In the genomic region with DNA sequence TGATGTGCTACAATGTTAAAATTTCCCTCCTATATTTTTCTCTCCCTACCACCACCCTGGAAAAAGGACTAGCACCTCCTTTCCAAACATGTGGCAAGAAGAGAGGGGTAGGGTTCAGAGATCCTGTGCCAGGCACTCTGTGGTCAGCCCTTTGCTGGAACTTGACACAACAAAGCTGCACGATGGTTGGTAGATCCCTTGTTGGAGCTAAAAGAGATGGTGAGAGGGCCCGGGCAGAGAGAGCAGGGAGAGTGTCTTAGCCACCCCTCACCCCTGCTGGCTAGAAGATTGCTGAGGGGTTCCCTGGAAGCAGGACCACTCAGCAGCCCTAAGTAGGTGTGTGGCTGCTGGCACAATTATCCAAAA, we compare ENCODE assay signal across 10 cellular contexts. TPM values are rescaled to one million over a fixed set of nuclear protein-coding genes. Genes with fewer than 3 reads are reported as not detected.
A peak's percentile ranks its signal among the peaks of the same experiment; 100 is the strongest.
DNase-seq lines count a peak whose midpoint lies in the region; ATAC-seq, FAIRE-seq and TF ChIP-seq lines count a peak whose summit lies in the region.
"Had no signal": no experiment of that assay in that cellular context is flagged by ENCODE, and none has a peak within 500 bp of the region (broad histone marks: within the 10 kb centered on the region; RNA-seq: fewer than 3 reads in every experiment).

No MANE protein-coding gene starts in this region.

- in situ Hi-C loops in K562 (cut with MboI) = loop anchor here (5.0 kb wide), 1 partner anchor 79 kb away; no protein-coding TSS in a partner anchor

- H3K9me1 ChIP-seq in K562 (ENCODE audit: control insufficient read depth, insufficient read depth, low read length) = no peaks in the 10 kb centered on the region

- peaks cover 20% of the 10 kb centered on the region for H3K79me2 ChIP-seq in K562 (ENCODE audit: control insufficient read depth, insufficient read depth, low read length)

- H3K4me3 Mint-ChIP-seq in natural killer cell treated with Interleukin-12 subunit alpha and Interleukin-12 subunit beta and Interleukin-15 and Interleukin-18, amount 100 ng/mL, for 72 hours = peak overlapping the region; percentile 93

- H3K9me3 ChIP-seq in heart left ventricle (no peaks in the 10 kb centered on the region), K562 (replicated peaks; ENCODE audit: control insufficient read depth, insufficient read depth, low read depth, low read length) (no peaks in the 10 kb centered on the region), uterus (no peaks in the 10 kb centered on the region), MG63 (no peaks in the 10 kb centered on the region)

- POLR2A ChIA-PET in K562 (lab: Yijun Ruan, JAX) = interaction anchor here (0.8 kb wide), 1 partner anchor 79 kb away, joined by 3 read pairs; no protein-coding TSS in a partner anchor

- H3K27me3 Mint-ChIP-seq in natural killer cell treated with Interleukin-12 subunit alpha and Interleukin-12 subunit beta and Interleukin-15 and Interleukin-18, amount 100 ng/mL, for 72 hours = no peaks in the 10 kb centered on the region

- H3K4me1 ChIP-seq in heart left ventricle = peaks cover 4 to 45% (median 30%) of the 10 kb centered on the region in 12 donors
- peaks cover 55 to 61% of the 10 kb centered on the region in 2 experiments for H3K4me1 ChIP-seq in K562 (replicated peaks in 1 of 2; ENCODE audit: control insufficient read depth in 2 of 2, insufficient read depth in 2 of 2, low read length in 2 of 2)
- H3K4me1 ChIP-seq in uterus = peaks cover 1 to 12% of the 10 kb centered on the region in 2 donors

- 0 out of 2 replicates have a peak overlapping the region, but pooled peaks have one; percentile 18 for H2AFZ ChIP-seq in K562 (ENCODE audit: low read depth, low read length)

- H3K4me2 ChIP-seq in K562 (ENCODE audit: insufficient read depth, low read length) = peak overlapping the region; percentile 85; the same call in 1 of the 2 replicates

- H3K36me3 Mint-ChIP-seq in natural killer cell treated with Interleukin-12 subunit alpha and Interleukin-12 subunit beta and Interleukin-15 and Interleukin-18, amount 100 ng/mL, for 72 hours = peaks cover under 1% of the 10 kb centered on the region
- H3K36me3 Mint-ChIP-seq: naive B cell had no signal

- DNase-seq in heart left ventricle (no peak), Right ventricle myocardium superior (no peak), K562 (ENCODE audit: extremely low read depth in 1 of 4, low spot score in 3 of 4) (no peak), uterus (no peak), NCI-H526 treated with DMSO at 0.1 percent for 48 hours (lab: John Stamatoyannopoulos, UW) (no peak), MG63 (no peak), NCI-H510A (lab: John Stamatoyannopoulos, UW) (no peak)
- no peak for DNase-seq in natural killer cell treated with Interleukin-12 subunit alpha and Interleukin-12 subunit beta and Interleukin-15 and Interleukin-18, amount 100 ng/mL, for 72 hours (ENCODE audit: low spot score)
- DNase-seq: naive B cell, NCI-H446 had no signal

- TF ChIP-seq POLR2A in heart left ventricle (IDR thresholded peaks at IDR 0.05) (no peak), K562 (conservative IDR thresholded peaks at IDR 0.05) (no peak), uterus (IDR thresholded peaks at IDR 0.05) (no peak)

- CTCF ChIA-PET in K562 (lab: Yijun Ruan, JAX; ENCODE audit: low intra/inter-chr PET ratio) = interaction anchor here (5.0 kb wide), 1 partner anchor 80 kb away, joined by 34 read pairs; no protein-coding TSS in a partner anchor

- WGBS in heart left ventricle, 4 donors = 82 to 96% (median 86%) methylated on average over 2 of the region's 2 CpGs
- 27% methylated on average over 2 of the region's 2 CpGs for WGBS in K562 (ENCODE audit: insufficient coverage, low coverage, missing lambda C conversion rate)

- H4K20me1 ChIP-seq in K562 (replicated peaks; ENCODE audit: control insufficient read depth, insufficient read depth, low read length) = peaks cover 9% of the 10 kb centered on the region

- no peak for FAIRE-seq in K562 (lab: Jason Lieb, UNC)

- intact Hi-C loops in heart left ventricle (cut with DNase I) = loop anchor here (1.0 to 10.0 kb wide), 14 partner anchors 54 to 356 kb away; a partner anchor contains a TSS
- intact Hi-C loops in Right ventricle myocardium superior (cut with DNase I) = loop anchor here (1.0 to 10.0 kb wide), 5 partner anchors 79 to 334 kb away; a partner anchor contains a TSS
- intact Hi-C loops in K562 (cut with micrococcal nuclease) = loop anchor here (2.0 kb wide), 1 partner anchor 98 kb away; no protein-coding TSS in a partner anchor
- intact Hi-C loops in uterus (cut with DNase I; ENCODE audit: low total_unique reads) = loop anchor here (5.0 kb wide), 1 partner anchor 136 kb away; no protein-coding TSS in a partner anchor

- no peak for TF ChIP-seq EP300 in K562 (IDR thresholded peaks at IDR 0.05; ENCODE audit: low read length)

- H3K36me3 ChIP-seq in heart left ventricle (no peaks in the 10 kb centered on the region), K562 (ENCODE audit: control insufficient read depth, insufficient read depth, low read length) (peaks cover 7% of the 10 kb centered on the region; the same call in 1 of the 3 replicates), uterus (no peaks in the 10 kb centered on the region), MG63 (no peaks in the 10 kb centered on the region)

- no peak overlapping the region for H3K4me3 ChIP-seq in heart left ventricle
- no peak overlapping the region for H3K4me3 ChIP-seq in K562
- no peak overlapping the region for H3K4me3 ChIP-seq in uterus
- H3K4me3 ChIP-seq in MG63 = no peak overlapping the region

- peaks cover 47% of the 10 kb centered on the region in 2 donors for H3K4me1 Mint-ChIP-seq in natural killer cell treated with Interleukin-12 subunit alpha and Interleukin-12 subunit beta and Interleukin-15 and Interleukin-18, amount 100 ng/mL, for 72 hours (ENCODE audit: low read depth in 2 of 2)

- no TSS peak for BruUV-seq in K562 (replicated peaks; lab: Mats Ljungman, UMichigan)

- no peaks in the 10 kb centered on the region for H3K9me3 Mint-ChIP-seq in natural killer cell treated with Interleukin-12 subunit alpha and Interleukin-12 subunit beta and Interleukin-15 and Interleukin-18, amount 100 ng/mL, for 72 hours
- H3K9me3 Mint-ChIP-seq: naive B cell had no signal

- peak overlapping the region; percentile 49 to 84; a peak in 3 of 4 replicates for H3K9ac ChIP-seq in K562 (ENCODE audit: insufficient read depth in 1 of 2, low read depth in 2 of 2, low read length in 2 of 2)

- ATAC-seq in heart left ventricle (no peak), Right ventricle myocardium superior (ENCODE audit: poor library complexity) (no peak), K562 (no peak)
- ATAC-seq in natural killer cell treated with Interleukin-12 subunit alpha and Interleukin-12 subunit beta and Interleukin-15 and Interleukin-18, amount 100 ng/mL, for 72 hours = no peak

- H3K27ac ChIP-seq in heart left ventricle (peak overlapping the region in 9 of 12 donors; percentile 84 to 97 (median 94)), K562 (ENCODE audit: extremely low read depth, low read depth, low read length) (peak overlapping the region; percentile 97), uterus (peak overlapping the region; percentile 86 to 96)

- H3K27me3 ChIP-seq in heart left ventricle = no peaks in the 10 kb centered on the region
- H3K27me3 ChIP-seq in K562 (ENCODE audit: control insufficient read depth in 2 of 2, insufficient read depth in 2 of 2, low read length in 2 of 2) = no peaks in the 10 kb centered on the region
- no peaks in the 10 kb centered on the region for H3K27me3 ChIP-seq in uterus
- no peaks in the 10 kb centered on the region for H3K27me3 ChIP-seq in MG63

- no peak for TF ChIP-seq RAD21 in K562 (CRISPR knock-in tag; conservative IDR thresholded peaks at IDR 0.05 in 1 of 2, IDR thresholded peaks at IDR 0.05 in 1 of 2)

- H3K27ac Mint-ChIP-seq in natural killer cell treated with Interleukin-12 subunit alpha and Interleukin-12 subunit beta and Interleukin-15 and Interleukin-18, amount 100 ng/mL, for 72 hours = peak overlapping the region; percentile 84 to 91

- no peak for TF ChIP-seq CTCF in heart left ventricle (IDR thresholded peaks at IDR 0.05)
- TF ChIP-seq CTCF in K562 (IDR thresholded peaks at IDR 0.05 in 2 of 3, conservative IDR thresholded peaks at IDR 0.05 in 1 of 3; ENCODE audit: insufficient read depth in 2 of 3, low read depth in 1 of 3, low read length in 3 of 3) = no peak
- TF ChIP-seq CTCF in uterus (IDR thresholded peaks at IDR 0.05) = no peak

RNA-seq across cellular contexts. Expression of a gene that starts 2.5 kb away (rescaled TPM):
- 10 to 100 TPM; 20.8 to 61.8 (median 48.3) TPM for total RNA-seq in heart left ventricle
- 10 to 100 TPM; 21.4 to 30.7 TPM for polyA plus RNA-seq in heart left ventricle
- 49.1 TPM for total RNA-seq in Right ventricle myocardium superior
- total RNA-seq in K562 (2011; cell fraction: chromatin; rRNA removed; ENCODE audit: low replicate concordance) = 55.7 and 82.4 TPM in 2 replicates
- 34.6 and 49.5 TPM in 2 replicates for total RNA-seq in K562 (2011; cell fraction: nucleolus; rRNA removed)
- total RNA-seq in K562 (2011; cell fraction: nucleoplasm; rRNA removed) = 48.8 and 81.9 TPM in 2 replicates
- total RNA-seq in K562 (2014; rRNA removed) = 23.8 and 36.9 TPM in 2 replicates
- 33.8 and 44.0 TPM in 2 replicates for total RNA-seq in K562 (2014; rRNA removed; fragmentation: Illumina TruSeq; extraction: Trizol)
- total RNA-seq in K562 (2015; rRNA removed; fragmentation: Illumina TruSeq; extraction: Trizol) = 39.8 and 45.1 TPM in 2 replicates
- total RNA-seq in K562 (2021) = 102 and 106 TPM in 2 replicates
- 17.6 and 43.9 TPM in 2 replicates for polyA plus RNA-seq in K562 (2011; rRNA removed)
- polyA plus RNA-seq in K562 (2011; cell fraction: cytosol; rRNA removed) = 18.4 and 40.7 TPM in 2 replicates
- 39.0 and 40.4 TPM in 2 replicates for polyA plus RNA-seq in K562 (2011; cell fraction: nucleus; rRNA removed)
- 79.9 and 107 TPM in 2 replicates for polyA plus RNA-seq in K562 (2012)
- 107 and 108 TPM in 2 replicates for polyA plus RNA-seq in K562 (2014; fragmentation: Illumina TruSeq; extraction: Trizol)
- 1 to 10 TPM; 8.7 TPM for polyA plus RNA-seq in K562 (2014; fragmentation: Nextera tagmentation; extraction: Ambion mirVana)
- 51.4 and 68.8 TPM in 2 replicates for polyA plus RNA-seq in K562 (2014; rRNA removed)
- polyA minus RNA-seq in K562 (2011; rRNA and poly(A)+ RNA removed) = 13.2 and 17.4 TPM in 2 replicates
- 21.6 and 33.8 TPM in 2 replicates for polyA minus RNA-seq in K562 (2011; cell fraction: cytosol; rRNA and poly(A)+ RNA removed)
- 9.7 and 14.1 TPM in 2 replicates for polyA minus RNA-seq in K562 (2011; cell fraction: nucleus; rRNA and poly(A)+ RNA removed)
- 10 to 100 TPM; 59.0 to 92.1 TPM for total RNA-seq in natural killer cell treated with Interleukin-12 subunit alpha and Interleukin-12 subunit beta and Interleukin-15 and Interleukin-18, amount 100 ng/mL, for 72 hours
- total RNA-seq in uterus = 100 to 1,000 TPM in 1 of 4 donors, 10 to 100 TPM in 3; 19.7 to 125 (median 31.4) TPM
- 15.9 and 40.6 TPM in 2 replicates for total RNA-seq in MG63 (2014; rRNA removed; shearing (Covaris generic); ENCODE audit: low replicate concordance)
